ENCODE assay signal across 7 cellular contexts in the genomic region with DNA sequence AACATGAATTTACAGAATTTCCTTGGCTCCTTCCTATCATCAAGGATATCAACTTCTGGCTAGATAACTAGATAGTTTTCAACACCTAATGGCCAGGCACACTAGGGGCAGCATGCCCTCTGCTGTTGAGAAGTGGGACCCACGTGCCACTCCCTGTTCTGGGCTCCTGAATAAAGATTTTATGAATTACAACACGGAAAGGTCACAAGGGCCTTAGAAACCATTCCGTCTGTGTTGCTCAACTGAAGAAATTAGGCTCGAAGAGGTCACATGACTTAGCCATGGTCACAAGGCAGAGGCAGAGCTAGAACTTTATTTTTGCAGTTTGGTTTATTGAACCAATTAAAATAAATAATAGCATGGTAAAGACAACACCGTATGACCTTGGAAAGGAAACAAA. TPM values are rescaled to one million over a fixed set of nuclear protein-coding genes. Genes with fewer than 3 reads are reported as not detected.
DNase-seq lines count a peak whose midpoint lies in the region; ATAC-seq and TF ChIP-seq lines count a peak whose summit lies in the region.

No MANE protein-coding gene starts in this region.

- H3K4me3 ChIP-seq in brain microvascular endothelial cell (ENCODE audit: low read depth, low read length) = no peak overlapping the region
- no peak overlapping the region for H3K4me3 ChIP-seq in suprapubic skin

- H3K27me3 ChIP-seq in brain microvascular endothelial cell (replicated peaks) (no peaks in the 10 kb centered on the region), suprapubic skin (no peaks in the 10 kb centered on the region)

- in situ Hi-C loops in brain microvascular endothelial cell (cut with HindIII; ENCODE audit: low pct_ligation_motif_present, low sequenced_read_pairs) = no loop called here

- DNase-seq in GM04504 (ENCODE audit: low read depth) (peak; percentile 20), HT-29 (ENCODE audit: low spot score) (peak; percentile 70), OCI-M1 (lab: John Stamatoyannopoulos, UW) (peak; percentile 76), brain microvascular endothelial cell (peak; percentile 45), islet precursor cell (peak; percentile 59), suprapubic skin (ENCODE audit: low spot score in 2 of 2) (peak in 1 of 2 donors; percentile 81)

- TF ChIP-seq EP300 in suprapubic skin (IDR thresholded peaks at IDR 0.05) = no peak

- ATAC-seq in GM21381 (IDR thresholded peaks at IDR 0.05; ENCODE audit: unreplicated experiment) = no peak

- TF ChIP-seq POLR2A in suprapubic skin (IDR thresholded peaks at IDR 0.05) = no peak

- H3K9me3 ChIP-seq in suprapubic skin = no peaks in the 10 kb centered on the region

- H3K4me1 ChIP-seq in suprapubic skin = peaks cover 29% of the 10 kb centered on the region

- 32% methylated on average over 5 of the region's 5 CpGs for WGBS in suprapubic skin

- no peak overlapping the region for H3K27ac ChIP-seq in brain microvascular endothelial cell
- no peak overlapping the region for H3K27ac ChIP-seq in suprapubic skin

- H3K36me3 ChIP-seq in brain microvascular endothelial cell (replicated peaks) (no peaks in the 10 kb centered on the region), suprapubic skin (no peaks in the 10 kb centered on the region)

- TF ChIP-seq CTCF in brain microvascular endothelial cell (IDR thresholded peaks at IDR 0.05; ENCODE audit: low read depth, low read length, missing control alignments) (peak; percentile 80), suprapubic skin (IDR thresholded peaks at IDR 0.05) (peak; percentile 30 to 56)

RNA-seq across cellular contexts. Expression of gene PRCP, which starts 36.0 kb away (rescaled TPM):
- total RNA-seq in HT-29 (2014; rRNA removed; shearing (Covaris generic)) = 4.4 and 7.0 TPM in 2 replicates
- 10 to 100 TPM; 36.0 to 50.9 (median 50.4) TPM for total RNA-seq in suprapubic skin

RNA-seq across cellular contexts. Expression of gene DDIAS, which starts 37.3 kb away (rescaled TPM):
- 5.2 and 5.7 TPM in 2 replicates for total RNA-seq in HT-29 (2014; rRNA removed; shearing (Covaris generic))
- 1 to 10 TPM; 1.5 to 5.7 (median 4.1) TPM for total RNA-seq in suprapubic skin
